In the genomic region with DNA sequence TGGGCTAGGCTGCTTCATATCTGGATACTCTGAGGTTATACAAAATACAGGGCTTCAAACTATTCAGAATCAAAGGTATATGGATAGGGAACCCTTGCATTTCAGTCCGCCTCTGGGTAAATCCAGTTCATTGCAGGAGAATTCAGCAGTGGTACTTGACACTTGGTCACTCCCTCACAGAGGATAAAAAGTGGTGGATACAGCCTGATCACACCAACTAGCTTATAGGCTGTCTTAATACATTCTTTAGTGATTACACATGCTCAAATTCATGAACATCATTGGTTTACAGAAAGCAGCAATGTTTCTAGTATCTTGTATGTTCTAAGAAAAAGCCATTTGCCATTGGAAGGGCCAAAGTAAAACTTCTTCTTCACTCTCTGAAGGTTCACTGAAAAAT, we compare ENCODE assay signal across 31 cellular contexts.
A peak's percentile ranks its signal among the peaks of the same experiment; 100 is the strongest.
DNase-seq lines count a peak whose midpoint lies in the region; ATAC-seq and TF ChIP-seq lines count a peak whose summit lies in the region.
"Had no signal": no experiment of that assay in that cellular context is flagged by ENCODE, and none has a peak within 500 bp of the region (broad histone marks: within the 10 kb centered on the region; RNA-seq: fewer than 3 reads in every experiment).

No MANE protein-coding gene starts in this region.

- H3K27me3 Mint-ChIP-seq in activated CD4-positive, alpha-beta T cell treated with anti-CD3 and anti-CD28 coated beads, Interleukin-2, amount 10 ng/mL, durations not matched to agents 24 days and 14 days, result peaks cover 5% of the 10 kb centered on the region
- peaks cover 2% of the 10 kb centered on the region for H3K27me3 Mint-ChIP-seq in activated T-cell treated with anti-CD3 and anti-CD28 coated beads, Interleukin-2, amount 50 U/mL, for 4 hours (ENCODE audit: low read depth)
- H3K27me3 Mint-ChIP-seq: stimulated activated naive CD8-positive, alpha-beta T cell treated with anti-CD3 and anti-CD28 coated beads, Interleukin-15, Interleukin-2, amounts not matched to agents 100 ng/mL and 50 ng/mL, for 24 hours had no signal

- intact Hi-C loops in activated CD4-positive, alpha-beta T cell treated with anti-CD3 and anti-CD28 coated beads, Interleukin-2, amount 10 ng/mL, durations not matched to agents 24 days and 14 days (cut with micrococcal nuclease), result no loop called here
- intact Hi-C loops in aorta (cut with DNase I), result loop anchor here (5.0 to 10.0 kb wide), 4 partner anchors 99 to 319 kb away; no protein-coding TSS in a partner anchor

- in situ Hi-C loops in brain microvascular endothelial cell (cut with HindIII; ENCODE audit: low pct_ligation_motif_present, low sequenced_read_pairs), result no loop called here

- no peaks in the 10 kb centered on the region for H3K9me3 ChIP-seq in aorta (ENCODE audit: control insufficient read depth, low read length)
- H3K9me3 ChIP-seq: Peyer's patch, thyroid gland had no signal

- peak; percentile 15 for DNase-seq in activated CD4-positive, alpha-beta T cell treated with anti-CD3 and anti-CD28 coated beads, Interleukin-2, amount 10 ng/mL, durations not matched to agents 24 days and 14 days
- DNase-seq in activated CD4-positive, alpha-beta T cell treated with anti-CD3 and anti-CD28 coated beads, Interleukin-2, amount 50 U/mL, for 1 hour, result no peak
- DNase-seq in brain microvascular endothelial cell, result peak; percentile 33
- DNase-seq in kidney glomerular epithelial cell (lab: John Stamatoyannopoulos, UW), result peak; percentile 24
- DNase-seq in aorta, result no peak
- no peak for DNase-seq in SKM-1 treated with dmso at 0.1 percent for 144 hours (lab: John Stamatoyannopoulos, UW; ENCODE audit: unreplicated experiment)
- no peak for DNase-seq in DMS79 treated with DMSO at 0.1 percent for 48 hours (lab: John Stamatoyannopoulos, UW)
- DNase-seq in activated T-cell treated with anti-CD3 and anti-CD28 coated beads, Interleukin-2, amount 50 U/mL, for 4 hours, result no peak
- DNase-seq: activated CD4-positive, alpha-beta T cell treated with anti-CD3 and anti-CD28 coated beads, Interleukin-2, amount 50 U/mL, for 4 hours; CD4-positive, CD25-positive, alpha-beta regulatory T cell; effector CD4-positive, alpha-beta T cell; foreskin keratinocyte; GM23248; Kasumi-1; naive B cell; NCI-H187; NCI-H2171 treated with DMSO at 0.1 percent for 48 hours; NCI-H524; Peyer's patch; SHP77 treated with DMSO at 0.1 percent for 48 hours; SW 1271; thyroid gland had no signal

- no peak overlapping the region for H3K4me3 Mint-ChIP-seq in activated CD4-positive, alpha-beta T cell treated with anti-CD3 and anti-CD28 coated beads, Interleukin-2, amount 10 ng/mL, durations not matched to agents 24 days and 14 days
- no peak overlapping the region for H3K4me3 Mint-ChIP-seq in activated T-cell treated with anti-CD3 and anti-CD28 coated beads, Interleukin-2, amount 50 U/mL, for 4 hours
- H3K4me3 Mint-ChIP-seq: activated naive CD4-positive, alpha-beta T cell treated with anti-CD3 and anti-CD28 coated beads, Interleukin-2, amount 50 U/mL, for 24 hours; CD4-positive, CD25-positive, alpha-beta regulatory T cell; mesothelial cell of epicardium; stimulated activated naive CD8-positive, alpha-beta T cell treated with anti-CD3 and anti-CD28 coated beads, Interleukin-15, Interleukin-2, amounts not matched to agents 100 ng/mL and 50 ng/mL, for 24 hours; WTC11 had no signal

- H3K27ac Mint-ChIP-seq in activated CD4-positive, alpha-beta T cell treated with anti-CD3 and anti-CD28 coated beads, Interleukin-2, amount 10 ng/mL, durations not matched to agents 24 days and 14 days, result no peak overlapping the region
- H3K27ac Mint-ChIP-seq: activated naive CD4-positive, alpha-beta T cell treated with anti-CD3 and anti-CD28 coated beads, Interleukin-2, amount 50 U/mL, for 24 hours; CD4-positive, CD25-positive, alpha-beta regulatory T cell; naive B cell; stimulated activated naive CD8-positive, alpha-beta T cell treated with anti-CD3 and anti-CD28 coated beads, Interleukin-15, Interleukin-2, amounts not matched to agents 100 ng/mL and 50 ng/mL, for 24 hours; WTC11 had no signal

- H3K4me1 Mint-ChIP-seq in activated CD4-positive, alpha-beta T cell treated with anti-CD3 and anti-CD28 coated beads, Interleukin-2, amount 10 ng/mL, durations not matched to agents 24 days and 14 days, result no peaks in the 10 kb centered on the region
- H3K4me1 Mint-ChIP-seq in activated T-cell treated with anti-CD3 and anti-CD28 coated beads, Interleukin-2, amount 50 U/mL, for 4 hours (ENCODE audit: low read depth), result no peaks in the 10 kb centered on the region
- H3K4me1 Mint-ChIP-seq: activated naive CD4-positive, alpha-beta T cell treated with anti-CD3 and anti-CD28 coated beads, Interleukin-2, amount 50 U/mL, for 24 hours; CD4-positive, CD25-positive, alpha-beta regulatory T cell; naive B cell had no signal

- H3K4me3 ChIP-seq in brain microvascular endothelial cell (ENCODE audit: low read depth, low read length), result no peak overlapping the region
- H3K4me3 ChIP-seq in aorta (ENCODE audit: low read length in 2 of 2), result no peak overlapping the region
- H3K4me3 ChIP-seq: GM23248, hepatocyte, Peyer's patch, thyroid gland had no signal

- no peak for ATAC-seq in aorta (ENCODE audit: low FRiP score)
- ATAC-seq in activated T-cell treated with anti-CD3 and anti-CD28 coated beads, Interleukin-2, amount 50 U/mL, for 4 hours, result no peak
- ATAC-seq: foreskin keratinocyte, left lobe of liver, WTC11 had no signal

- WGBS in aorta, 2 donors, result 94 to 100% methylated on average over 1 of the region's 1 CpG

- H3K36me3 ChIP-seq in brain microvascular endothelial cell (replicated peaks) (no peaks in the 10 kb centered on the region), aorta (ENCODE audit: control insufficient read depth in 1 of 2, insufficient read depth in 2 of 2, low read length in 1 of 2) (no peaks in the 10 kb centered on the region)
- H3K36me3 ChIP-seq: Peyer's patch, thyroid gland had no signal

- H3K27me3 ChIP-seq in brain microvascular endothelial cell (replicated peaks) (no peaks in the 10 kb centered on the region), aorta (ENCODE audit: control insufficient read depth in 1 of 2, insufficient read depth in 2 of 2, low read length in 1 of 2) (no peaks in the 10 kb centered on the region)
- H3K27me3 ChIP-seq: foreskin keratinocyte, hepatocyte, Peyer's patch, thyroid gland had no signal

- H3K4me1 ChIP-seq in aorta (ENCODE audit: control insufficient read depth in 1 of 2, insufficient read depth in 2 of 2, low read length in 2 of 2), result peaks cover 9 to 17% of the 10 kb centered on the region in 2 donors
- H3K4me1 ChIP-seq: foreskin keratinocyte, thyroid gland had no signal

- no peaks in the 10 kb centered on the region for H3K9me3 Mint-ChIP-seq in activated CD4-positive, alpha-beta T cell treated with anti-CD3 and anti-CD28 coated beads, Interleukin-2, amount 10 ng/mL, durations not matched to agents 24 days and 14 days
- H3K9me3 Mint-ChIP-seq in activated T-cell treated with anti-CD3 and anti-CD28 coated beads, Interleukin-2, amount 50 U/mL, for 4 hours, result peaks cover 6% of the 10 kb centered on the region

- H3K27ac ChIP-seq in brain microvascular endothelial cell (no peak overlapping the region), aorta (ENCODE audit: low read depth in 1 of 2, low read length in 2 of 2) (peak overlapping the region; percentile 68 to 70)
- H3K27ac ChIP-seq: 22Rv1, epithelial cell of prostate, foreskin keratinocyte, GM23248, HL-60, Peyer's patch, thyroid gland had no signal

- no peak for TF ChIP-seq CTCF in brain microvascular endothelial cell (IDR thresholded peaks at IDR 0.05; ENCODE audit: low read depth, low read length, missing control alignments)

- no peaks in the 10 kb centered on the region for H3K36me3 Mint-ChIP-seq in activated CD4-positive, alpha-beta T cell treated with anti-CD3 and anti-CD28 coated beads, Interleukin-2, amount 10 ng/mL, durations not matched to agents 24 days and 14 days (ENCODE audit: low read depth)
- no peaks in the 10 kb centered on the region for H3K36me3 Mint-ChIP-seq in activated T-cell treated with anti-CD3 and anti-CD28 coated beads, Interleukin-2, amount 50 U/mL, for 4 hours (ENCODE audit: insufficient read depth)
- H3K36me3 Mint-ChIP-seq: activated naive CD4-positive, alpha-beta T cell treated with anti-CD3 and anti-CD28 coated beads, Interleukin-2, amount 50 U/mL, for 24 hours; CD4-positive, CD25-positive, alpha-beta regulatory T cell; naive B cell had no signal

Comparison
In these comparisons a context has a peak if more than half of its experiments do, and no peak if none do; other contexts are left out.
1. DNase-seq: peak in activated CD4-positive, alpha-beta T cell treated with anti-CD3 and anti-CD28 coated beads, Interleukin-2, amount 10 ng/mL, durations not matched to agents 24 days and 14 days (single experiment), brain microvascular endothelial cell (single experiment) and kidney glomerular epithelial cell (single experiment); none in activated CD4-positive, alpha-beta T cell treated with anti-CD3 and anti-CD28 coated beads, Interleukin-2, amount 50 U/mL, for 1 hour (single experiment), aorta (0 of 2), SKM-1 treated with dmso at 0.1 percent for 144 hours (single experiment), DMS79 treated with DMSO at 0.1 percent for 48 hours (single experiment) and activated T-cell treated with anti-CD3 and anti-CD28 coated beads, Interleukin-2, amount 50 U/mL, for 4 hours (single experiment).